ENCODE assay signal across 21 cellular contexts in genomic region chr15:70453238-70453637, GRCh38.
"Had no signal": no experiment of that assay in that cellular context is flagged by ENCODE, and none has a peak within 500 bp of the region (broad histone marks: within the 10 kb centered on the region; RNA-seq: fewer than 3 reads in every experiment).

No MANE protein-coding gene starts in this region.

- H3K9me3 ChIP-seq: gastroesophageal sphincter, heart left ventricle, left ventricle myocardium inferior, prostate gland, right atrium auricular region, tibial artery, uterus had no signal

- H3K4me3 Mint-ChIP-seq: activated CD4-positive, alpha-beta memory T cell treated with anti-CD3 and anti-CD28 coated beads for 36 hours; activated CD4-positive, alpha-beta T cell treated with anti-CD3 and anti-CD28 coated beads for 36 hours had no signal

- H3K9me3 Mint-ChIP-seq: activated CD4-positive, alpha-beta memory T cell treated with anti-CD3 and anti-CD28 coated beads for 36 hours had no signal

- ATAC-seq: gastroesophageal sphincter; heart left ventricle; stimulated activated naive CD8-positive, alpha-beta T cell treated with anti-CD3 and anti-CD28 coated beads, Interleukin-15, Interleukin-2, amounts not matched to agents 100 U/mL and 50 U/mL, for 24 hours had no signal

- H3K36me3 Mint-ChIP-seq: activated CD4-positive, alpha-beta memory T cell treated with anti-CD3 and anti-CD28 coated beads for 36 hours had no signal

- DNase-seq: activated CD4-positive, alpha-beta memory T cell treated with anti-CD3 and anti-CD28 coated beads for 36 hours; activated CD4-positive, alpha-beta T cell treated with anti-CD3 and anti-CD28 coated beads for 36 hours; activated naive CD4-positive, alpha-beta T cell; activated T-cell treated with anti-CD3 and anti-CD28 coated beads for 4 hours; aorta; brain microvascular endothelial cell; central memory CD4-positive, alpha-beta T cell; heart left ventricle; left ventricle myocardium inferior; mammary epithelial cell; stimulated activated CD4-positive, alpha-beta T cell treated with anti-CD3 and anti-CD28 coated beads, Interleukin-12 subunit alpha, Interleukin-12 subunit beta, amount 100 ng/mL, for 4 hours; stimulated activated CD4-positive, alpha-beta T cell treated with anti-CD3 and anti-CD28 coated beads, Interleukin-1b, Interleukin-23, amount 100 ng/mL, for 48 hours; stimulated activated CD8-positive, alpha-beta memory T cell treated with anti-CD3 and anti-CD28 coated beads, Interleukin-4, amount 100 ng/mL, for 48 hours; stimulated activated naive CD8-positive, alpha-beta T cell treated with anti-CD3 and anti-CD28 coated beads, Interleukin-15, Interleukin-2, amounts not matched to agents 100 U/mL and 50 U/mL, for 24 hours; substantia nigra; T-helper 2 cell; uterus had no signal

- H3K27ac Mint-ChIP-seq: activated CD4-positive, alpha-beta memory T cell treated with anti-CD3 and anti-CD28 coated beads for 36 hours; activated CD4-positive, alpha-beta T cell treated with anti-CD3 and anti-CD28 coated beads for 36 hours had no signal
